Comparison of ENCODE assay signal across 1 cellular context in the genomic region with DNA sequence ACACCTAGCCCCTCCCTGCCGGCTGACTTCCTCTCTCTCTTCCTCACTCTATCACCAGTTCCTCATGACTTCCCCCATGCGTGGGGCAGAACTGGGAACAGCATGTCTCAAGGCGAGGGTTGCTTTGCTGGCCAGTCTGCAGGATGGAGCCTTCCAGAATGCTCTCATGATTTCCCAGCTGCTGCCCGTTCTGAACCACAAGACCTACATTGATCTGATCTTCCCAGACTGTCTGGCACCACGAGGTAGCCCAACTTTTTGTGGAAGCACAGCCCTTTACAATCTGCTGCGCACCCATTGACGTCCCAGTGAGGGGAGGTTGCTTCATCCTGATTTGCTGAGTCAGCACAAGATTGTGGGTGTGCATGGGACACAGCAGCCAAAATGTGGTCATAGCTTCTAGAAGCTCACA.
TF ChIP-seq lines count a peak whose summit lies in the region.

No MANE protein-coding gene starts in this region.

TF ChIP-seq in HepG2, 621 proteins besides CTCF, POLR2A, EP300 and RAD21:
- TF ChIP-seq MAFF (IDR thresholded peaks at IDR 0.05; ENCODE audit: low read depth, low read length) (peak; percentile 100), MAFK (conservative IDR thresholded peaks at IDR 0.05 in 1 of 2, IDR thresholded peaks at IDR 0.05 in 1 of 2; ENCODE audit: low read length in 2 of 2) (peak; percentile 99 to 100), TBL1XR1 (IDR thresholded peaks at IDR 0.05; ENCODE audit: borderline replicate concordance, low read length, partially characterized antibody) (no peak), DNMT3B (CRISPR knock-in tag; conservative IDR thresholded peaks at IDR 0.05) (no peak), ZNF547 (CRISPR knock-in tag; IDR thresholded peaks at IDR 0.05) (no peak)
- TF ChIP-seq, protein P1, sequence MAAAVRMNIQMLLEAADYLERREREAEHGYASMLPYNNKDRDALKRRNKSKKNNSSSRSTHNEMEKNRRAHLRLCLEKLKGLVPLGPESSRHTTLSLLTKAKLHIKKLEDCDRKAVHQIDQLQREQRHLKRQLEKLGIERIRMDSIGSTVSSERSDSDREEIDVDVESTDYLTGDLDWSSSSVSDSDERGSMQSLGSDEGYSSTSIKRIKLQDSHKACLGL (CRISPR knock-in tag; IDR thresholded peaks at IDR 0.05) = no peak
